17 cellular contexts compared by ENCODE assay signal in genomic region chr1:116402333-116402732, GRCh38. TPM values are rescaled to one million over a fixed set of nuclear protein-coding genes. Genes with fewer than 3 reads are reported as not detected.
A peak's percentile ranks its signal among the peaks of the same experiment; 100 is the strongest.
DNase-seq lines count a peak whose midpoint lies in the region; ATAC-seq, FAIRE-seq and TF ChIP-seq lines count a peak whose summit lies in the region.
"Had no signal": no experiment of that assay in that cellular context is flagged by ENCODE, and none has a peak within 500 bp of the region (broad histone marks: within the 10 kb centered on the region; RNA-seq: fewer than 3 reads in every experiment).

No MANE protein-coding gene starts in this region.

- peak overlapping the region; percentile 30 for H3K27ac Mint-ChIP-seq in activated B cell treated with CpG ODN at 0.5 μM for 24 hours
- H3K27ac Mint-ChIP-seq in effector memory CD8-positive, alpha-beta T cell: peak overlapping the region; percentile 67 to 77
- H3K27ac Mint-ChIP-seq in type B pancreatic cell: peak overlapping the region; percentile 27

- intact Hi-C loops in left ventricle myocardium inferior (cut with micrococcal nuclease) (no loop called here), heart right ventricle (cut with DNase I) (no loop called here), activated B cell treated with CpG ODN at 0.5 μM for 24 hours (cut with micrococcal nuclease) (no loop called here)

- H3K4me1 Mint-ChIP-seq in activated B cell treated with CpG ODN at 0.5 μM for 24 hours: no peaks in the 10 kb centered on the region
- peaks cover 14 to 22% of the 10 kb centered on the region in 2 donors for H3K4me1 Mint-ChIP-seq in effector memory CD8-positive, alpha-beta T cell (ENCODE audit: low read depth in 2 of 2)
- H3K4me1 Mint-ChIP-seq in type B pancreatic cell (ENCODE audit: unreplicated experiment): peaks cover 3% of the 10 kb centered on the region

- CTCF ChIA-PET in activated B cell treated with CpG ODN at 0.5 μM for 24 hours (lab: Charles Lee): no interaction called here

- H3K4me3 ChIP-seq in left ventricle myocardium inferior (no peak overlapping the region), heart right ventricle (no peak overlapping the region)
- H3K4me3 ChIP-seq: esophagus muscularis mucosa, K562, right lobe of liver, vagina had no signal

- H3K4me3 Mint-ChIP-seq in activated B cell treated with CpG ODN at 0.5 μM for 24 hours (no peak overlapping the region), type B pancreatic cell (no peak overlapping the region)
- H3K4me3 Mint-ChIP-seq in effector memory CD8-positive, alpha-beta T cell: no peak overlapping the region

- WGBS in heart right ventricle, 2 donors: 85 to 89% methylated on average over 3 of the region's 3 CpGs

- peaks cover 58% of the 10 kb centered on the region for H3K4me1 ChIP-seq in left ventricle myocardium inferior
- peaks cover 0 to 39% (median 13%) of the 10 kb centered on the region in 9 donors for H3K4me1 ChIP-seq in heart right ventricle
- H3K4me1 ChIP-seq: vagina had no signal

- no peaks in the 10 kb centered on the region for H3K27me3 ChIP-seq in left ventricle myocardium inferior (ENCODE audit: low read depth)
- no peaks in the 10 kb centered on the region for H3K27me3 ChIP-seq in heart right ventricle
- H3K27me3 ChIP-seq: esophagus muscularis mucosa, right lobe of liver, vagina had no signal

- DNase-seq in left ventricle myocardium inferior (no peak), heart right ventricle (no peak), activated B cell treated with CpG ODN at 0.5 μM for 24 hours (no peak), type B pancreatic cell (ENCODE audit: extremely low spot score, unreplicated experiment) (no peak), GM12892 (ENCODE audit: insufficient read length) (no peak)
- DNase-seq in effector memory CD8-positive, alpha-beta T cell: no peak
- DNase-seq: left ventricle myocardium superior, NCI-H2081, NCI-H446 treated with DMSO at 0.1 percent for 48 hours, right lobe of liver had no signal

- H3K9me3 Mint-ChIP-seq in activated B cell treated with CpG ODN at 0.5 μM for 24 hours (no peaks in the 10 kb centered on the region), type B pancreatic cell (no peaks in the 10 kb centered on the region)
- H3K9me3 Mint-ChIP-seq in effector memory CD8-positive, alpha-beta T cell: no peaks in the 10 kb centered on the region

- ATAC-seq in heart right ventricle: no peak
- ATAC-seq in activated B cell treated with CpG ODN at 0.5 μM for 24 hours (ENCODE audit: low read depth): no peak
- ATAC-seq in effector memory CD8-positive, alpha-beta T cell (replicated peaks): peak; percentile 63
- ATAC-seq in HG03571 (IDR thresholded peaks at IDR 0.05; ENCODE audit: unreplicated experiment): no peak
- no peak for ATAC-seq in GM21526 (IDR thresholded peaks at IDR 0.05; ENCODE audit: low FRiP score, unreplicated experiment)
- ATAC-seq: left ventricle myocardium superior, right lobe of liver had no signal

- H3K36me3 Mint-ChIP-seq in activated B cell treated with CpG ODN at 0.5 μM for 24 hours (ENCODE audit: low read depth): peaks cover 100% of the 10 kb centered on the region
- peaks cover 95% of the 10 kb centered on the region for H3K36me3 Mint-ChIP-seq in effector memory CD8-positive, alpha-beta T cell (ENCODE audit: insufficient read depth)
- peaks cover 76% of the 10 kb centered on the region for H3K36me3 Mint-ChIP-seq in type B pancreatic cell

- TF ChIP-seq CTCF in left ventricle myocardium inferior (IDR thresholded peaks at IDR 0.05; ENCODE audit: borderline replicate concordance) (no peak), heart right ventricle (IDR thresholded peaks at IDR 0.05) (no peak), activated B cell treated with CpG ODN at 0.5 μM for 24 hours (IDR thresholded peaks at IDR 0.05) (no peak), type B pancreatic cell (conservative IDR thresholded peaks at IDR 0.05) (no peak)

- POLR2A ChIA-PET in activated B cell treated with CpG ODN at 0.5 μM for 24 hours (lab: Charles Lee): interaction anchor here (0.7 kb wide), 1 partner anchor 25 kb away, joined by 3 read pairs; no protein-coding TSS in a partner anchor

- H3K27ac ChIP-seq in left ventricle myocardium inferior (replicated peaks) (peak overlapping the region; percentile 47), heart right ventricle (peak overlapping the region in 2 of 10 donors; percentile 11 to 43)
- H3K27ac ChIP-seq: esophagus muscularis mucosa, right lobe of liver, vagina, VCaP had no signal

- TF ChIP-seq POLR2A in GM12892 (IDR thresholded peaks at IDR 0.05; ENCODE audit: low read depth, low read length): no peak

- FAIRE-seq in GM12892 (lab: Jason Lieb, UNC): no peak
- FAIRE-seq: bronchial epithelial cell had no signal

- H3K9me3 ChIP-seq in left ventricle myocardium inferior (replicated peaks): no peaks in the 10 kb centered on the region
- no peaks in the 10 kb centered on the region for H3K9me3 ChIP-seq in heart right ventricle
- H3K9me3 ChIP-seq: esophagus muscularis mucosa, right lobe of liver, vagina had no signal

- no peaks in the 10 kb centered on the region for H3K27me3 Mint-ChIP-seq in activated B cell treated with CpG ODN at 0.5 μM for 24 hours
- H3K27me3 Mint-ChIP-seq in effector memory CD8-positive, alpha-beta T cell: no peaks in the 10 kb centered on the region
- H3K27me3 Mint-ChIP-seq in type B pancreatic cell: no peaks in the 10 kb centered on the region

- H3K36me3 ChIP-seq in left ventricle myocardium inferior (peaks cover 100% of the 10 kb centered on the region), heart right ventricle (peaks cover 11 to 100% (median 87%) of the 10 kb centered on the region in 9 donors)

RNA-seq across cellular contexts. Expression of gene ATP1A1, which starts 29.3 kb away (rescaled TPM):
- 230 TPM for total RNA-seq in left ventricle myocardium inferior
- 100 to 1,000 TPM; 153 to 403 (median 203) TPM for total RNA-seq in heart right ventricle
- 100 to 1,000 TPM in 1 of 2 donors, 10 to 100 TPM in 1; 73.6 to 624 TPM for polyA plus RNA-seq in heart right ventricle
- total RNA-seq in activated B cell treated with CpG ODN at 0.5 μM for 24 hours: 139 and 151 TPM in 2 replicates
- total RNA-seq in type B pancreatic cell (ENCODE audit: low replicate concordance): 374 and 695 TPM in 2 replicates
- 229 TPM for polyA plus RNA-seq in GM12892 (2012; ENCODE audit: missing spikeins)
